In the genomic region with DNA sequence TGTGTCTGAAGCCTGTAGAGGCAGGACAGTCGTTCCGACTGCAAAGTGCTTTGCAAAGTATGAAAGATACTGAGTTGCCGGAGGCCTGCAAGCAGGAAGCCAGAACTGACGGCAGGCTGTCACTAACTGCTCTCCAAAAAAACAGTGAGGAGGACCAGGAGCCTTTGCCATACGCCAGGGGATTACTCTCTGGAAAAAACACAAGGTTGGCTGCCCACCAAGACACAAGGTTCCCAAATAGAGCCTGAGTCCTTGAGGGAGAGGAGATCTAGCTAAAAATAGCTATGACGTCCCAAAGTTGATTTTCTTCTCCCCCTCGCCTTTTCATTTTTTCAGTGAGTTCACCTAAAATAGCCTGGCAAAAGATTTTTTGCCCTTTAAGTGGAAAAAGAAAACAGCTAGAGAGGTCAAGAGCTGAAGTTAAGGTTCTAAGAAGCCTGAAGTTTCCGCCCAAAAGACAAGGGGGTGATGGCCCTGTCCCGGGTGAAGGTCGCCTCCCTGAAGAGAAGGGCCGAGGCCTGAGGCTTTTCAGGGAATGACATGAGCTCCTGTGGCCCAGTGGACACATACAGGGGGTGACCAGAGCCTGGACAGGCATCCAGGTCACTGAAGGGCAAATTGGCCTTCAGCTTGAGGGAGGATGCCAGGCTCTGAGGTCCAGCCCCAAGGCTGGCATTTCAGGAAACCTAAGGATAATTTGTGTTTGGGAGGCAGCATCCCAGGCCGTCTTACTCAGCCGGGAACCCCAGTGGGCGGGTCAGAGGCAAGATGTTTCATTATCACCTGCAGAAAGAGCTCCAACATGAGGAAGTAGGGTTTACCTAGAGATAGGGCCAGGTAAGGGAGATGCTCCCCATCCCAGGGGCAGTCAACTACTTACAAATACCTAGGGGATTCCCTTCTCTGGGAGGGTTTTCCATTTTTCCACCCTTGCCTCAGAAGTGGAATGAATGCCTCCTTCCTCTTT, we compare ENCODE assay signal across 21 cellular contexts. TPM values are rescaled to one million over a fixed set of nuclear protein-coding genes. Genes with fewer than 3 reads are reported as not detected.
DNase-seq lines count a peak whose midpoint lies in the region; ATAC-seq, FAIRE-seq and TF ChIP-seq lines count a peak whose summit lies in the region.
"Had no signal": no experiment of that assay in that cellular context is flagged by ENCODE, and none has a peak within 500 bp of the region (broad histone marks: within the 10 kb centered on the region; RNA-seq: fewer than 3 reads in every experiment).

No MANE protein-coding gene starts in this region.

- DNase-seq in HepG2 (ENCODE audit: low spot score) (no peak), left lobe of liver (ENCODE audit: low spot score) (no peak), sciatic nerve (ENCODE audit: low spot score) (no peak), aorta (peak; percentile 76 to 83), ACHN (no peak), A172 (ENCODE audit: low spot score) (no peak)
- DNase-seq: activated CD4-positive, alpha-beta T cell treated with anti-CD3 and anti-CD28 coated beads for 48 hours; activated naive CD4-positive, alpha-beta T cell treated with Interleukin-2 at 50 U/mL for 16 hours; CD4-positive, CD25-positive, alpha-beta regulatory T cell; DMS79; KBM-7; NCI-H1092; small intestine; SW 1271; upper lobe of right lung had no signal

- TF ChIP-seq RAD21 in liver (IDR thresholded peaks at IDR 0.05) (peak in 1 of 2 donors; percentile 35), HepG2 (CRISPR knock-in tag; IDR thresholded peaks at IDR 0.05) (no peak)

- H3K36me3 ChIP-seq in liver (ENCODE audit: control insufficient read depth in 4 of 4, insufficient read depth in 3 of 4, low read depth in 1 of 4, low read length in 3 of 4) (no peaks in the 10 kb centered on the region), HepG2 (replicated peaks in 1 of 2; ENCODE audit: control insufficient read depth in 1 of 2, insufficient read depth in 2 of 2, low read length in 2 of 2) (no peaks in the 10 kb centered on the region), aorta (ENCODE audit: control insufficient read depth in 1 of 2, insufficient read depth in 2 of 2, low read length in 1 of 2) (no peaks in the 10 kb centered on the region)
- H3K36me3 ChIP-seq: upper lobe of right lung had no signal

- H3K4me3 ChIP-seq in liver (ENCODE audit: low read depth in 1 of 3, low read length in 3 of 3) = no peak overlapping the region
- no peak overlapping the region for H3K4me3 ChIP-seq in HepG2 (replicated peaks in 1 of 3; ENCODE audit: insufficient read depth in 1 of 3, low read depth in 2 of 3, low read length in 3 of 3)
- H3K4me3 ChIP-seq in aorta (ENCODE audit: low read length in 2 of 2) = no peak overlapping the region
- H3K4me3 ChIP-seq: A549, upper lobe of right lung had no signal

- H4K20me1 ChIP-seq in HepG2 (ENCODE audit: insufficient read depth, low read length) = no peaks in the 10 kb centered on the region

- no peak overlapping the region for H2AFZ ChIP-seq in HepG2 (ENCODE audit: low read length)

- CTCF ChIA-PET in HepG2 (lab: Yijun Ruan, JAX; ENCODE audit: low intra/inter-chr PET ratio, low total read pairs) = no interaction called here

- no peak for TF ChIP-seq POLR2A in HepG2 (IDR thresholded peaks at IDR 0.05; ENCODE audit: insufficient read depth in 1 of 2, low read depth in 2 of 2, low read length in 2 of 2)

- H3K9ac ChIP-seq in liver (ENCODE audit: low read depth in 1 of 2, low read length in 2 of 2) (no peak overlapping the region), HepG2 (ENCODE audit: insufficient read depth, low read depth, low read length) (no peak overlapping the region)

- H3K27me3 ChIP-seq in liver (ENCODE audit: control insufficient read depth in 4 of 4, insufficient read depth in 4 of 4, low read length in 3 of 4) = no peaks in the 10 kb centered on the region
- H3K27me3 ChIP-seq in HepG2 (ENCODE audit: control insufficient read depth in 1 of 2, insufficient read depth in 2 of 2, low read length in 2 of 2) = peaks cover 0 to 12% of the 10 kb centered on the region in 2 experiments; a peak in 3 of 5 replicates
- no peaks in the 10 kb centered on the region for H3K27me3 ChIP-seq in aorta (ENCODE audit: control insufficient read depth in 1 of 2, insufficient read depth in 2 of 2, low read length in 1 of 2)
- H3K27me3 ChIP-seq: upper lobe of right lung had no signal

- in situ Hi-C loops in HepG2 (cut with HindIII; ENCODE audit: extremely low pct_ligation_motif_present, low pct_unique_long_range_greater_than_20kb) (no loop called here), ACHN (cut with HindIII; ENCODE audit: low pct_ligation_motif_present, low pct_unique_long_range_greater_than_20kb, low sequenced_read_pairs) (no loop called here)

- FAIRE-seq in HepG2 (lab: Jason Lieb, UNC) = no peak
- FAIRE-seq: A549, islet of Langerhans, RCC 7860, small intestine had no signal

- TF ChIP-seq EP300 in HepG2 (IDR thresholded peaks at IDR 0.05; ENCODE audit: low read depth in 2 of 2, low read length in 2 of 2) = no peak
- TF ChIP-seq EP300 in HepG2 (CRISPR knock-in tag; IDR thresholded peaks at IDR 0.05; ENCODE audit: borderline replicate concordance) = no peak

- no peak overlapping the region for H3K27ac ChIP-seq in liver (ENCODE audit: low read depth in 1 of 2, low read length in 2 of 2)
- H3K27ac ChIP-seq in HepG2 (ENCODE audit: extremely low read length, insufficient read depth, low read length) = no peak overlapping the region
- peak overlapping the region; percentile 83 to 97 for H3K27ac ChIP-seq in aorta (ENCODE audit: low read depth in 1 of 2, low read length in 2 of 2)
- H3K27ac ChIP-seq: A549, upper lobe of right lung had no signal

- ATAC-seq in HepG2 (no peak), left lobe of liver (peak; percentile 41), sciatic nerve (peak; percentile 61), aorta (ENCODE audit: low FRiP score) (peak; percentile 85), HG03521 (IDR thresholded peaks at IDR 0.05; ENCODE audit: unreplicated experiment) (no peak)
- ATAC-seq: A549, esophagus mucosa, upper lobe of right lung had no signal

- H3K9me3 ChIP-seq in liver (ENCODE audit: control insufficient read depth in 4 of 4, low read length in 3 of 4) (no peaks in the 10 kb centered on the region), HepG2 (ENCODE audit: low read length) (no peaks in the 10 kb centered on the region), aorta (ENCODE audit: control insufficient read depth, low read length) (no peaks in the 10 kb centered on the region)
- H3K9me3 ChIP-seq: A549, upper lobe of right lung had no signal

- POLR2A ChIA-PET in HepG2 (lab: Yijun Ruan, JAX) = no interaction called here

- TF ChIP-seq CTCF in liver (IDR thresholded peaks at IDR 0.05; ENCODE audit: low read depth, low read length, missing input control) = no peak
- TF ChIP-seq CTCF in HepG2 (CRISPR knock-in tag; IDR thresholded peaks at IDR 0.05) = no peak

- no TSS peak for BruUV-seq in HepG2 (replicated peaks; lab: Mats Ljungman, UMichigan)

- H3K4me1 ChIP-seq in liver (ENCODE audit: control insufficient read depth in 4 of 4, insufficient read depth in 4 of 4, low read length in 3 of 4) = no peaks in the 10 kb centered on the region
- no peaks in the 10 kb centered on the region for H3K4me1 ChIP-seq in HepG2 (ENCODE audit: insufficient read depth, low read length)
- peaks cover 0 to 6% of the 10 kb centered on the region in 2 donors for H3K4me1 ChIP-seq in aorta (ENCODE audit: control insufficient read depth in 1 of 2, insufficient read depth in 2 of 2, low read length in 2 of 2)
- H3K4me1 ChIP-seq: A549, upper lobe of right lung had no signal

- WGBS in liver = 79% methylated on average over 14 of the region's 14 CpGs
- WGBS in HepG2 (ENCODE audit: low lambda C conversion rate) = 25% methylated on average over 14 of the region's 14 CpGs
- 15% methylated on average over 14 of the region's 14 CpGs for WGBS in aorta, 2 donors

- intact Hi-C loops in HepG2 (cut with micrococcal nuclease; ENCODE audit: unreplicated experiment) (no loop called here), sciatic nerve (cut with DNase I) (no loop called here), aorta (cut with DNase I) (loop anchor here in 1 of 2 donors (2.0 to 5.0 kb wide), 2 partner anchors 42 to 85 kb away; no protein-coding TSS in a partner anchor)

- no peaks in the 10 kb centered on the region for H3K79me2 ChIP-seq in HepG2 (ENCODE audit: insufficient read depth, low read length)

- no peak overlapping the region for H3K4me2 ChIP-seq in HepG2 (ENCODE audit: low read depth, low read length)
- H3K4me2 ChIP-seq: A549 had no signal

TF ChIP-seq in liver, 16 proteins besides CTCF, POLR2A, EP300 and RAD21 (continues in another document):
- TF ChIP-seq FOXA2 (IDR thresholded peaks at IDR 0.05) = no peak

RNA-seq across cellular contexts. Expression of gene DGKG, which starts 44.9 kb away (rescaled TPM):
- total RNA-seq in liver (1 to 10 TPM; 2.1 to 7.8 TPM), HepG2 (2016; rRNA removed; fragmentation: Illumina TruSeq; extraction: Trizol) (6.2 and 10.2 TPM in 2 replicates), left lobe of liver (1.4 TPM), sciatic nerve (2.1 TPM), aorta (10 to 100 TPM; 12.8 to 37.1 TPM)
- polyA plus RNA-seq in liver (1 to 10 TPM in 1 of 2 donors, under 1 TPM in 1; 0.84 to 1.2 TPM), HepG2 (2011; rRNA removed) (3.1 and 3.8 TPM in 2 replicates), aorta (1 to 10 TPM in 1 of 2 donors, under 1 TPM in 1; 0.95 to 1.9 TPM)
- 7.1 TPM in 2 replicates for total RNA-seq in HepG2 (2016; cell fraction: cytosol; rRNA removed; fragmentation: Illumina TruSeq; extraction: Trizol; ENCODE audit: low read depth)
- total RNA-seq in HepG2 (2016; cell fraction: insoluble cytoplasmic fraction; rRNA removed; fragmentation: Illumina TruSeq; extraction: Trizol) = 6.5 and 10.7 TPM in 2 replicates
- total RNA-seq in HepG2 (2016; cell fraction: membrane; rRNA removed; fragmentation: Illumina TruSeq; extraction: Trizol) = 7.4 and 9.0 TPM in 2 replicates
- total RNA-seq in HepG2 (2016; cell fraction: nucleus; rRNA removed; fragmentation: Illumina TruSeq; extraction: Trizol) = 6.0 and 6.2 TPM in 2 replicates
- 3.0 and 3.5 TPM in 2 replicates for polyA plus RNA-seq in HepG2 (2011; cell fraction: cytosol; rRNA removed)
- polyA plus RNA-seq in HepG2 (2011; cell fraction: nucleus; rRNA removed) = 2.5 and 3.9 TPM in 2 replicates
- polyA plus RNA-seq in HepG2 (2012) = 3.7 and 6.9 TPM in 2 replicates
- polyA plus RNA-seq in HepG2 (2016; cell fraction: cytosol; fragmentation: Illumina TruSeq; extraction: Trizol; ENCODE audit: low read depth) = 2.6 and 3.2 TPM in 2 replicates
- 7.5 and 8.9 TPM in 2 replicates for polyA plus RNA-seq in HepG2 (2016; cell fraction: insoluble cytoplasmic fraction; fragmentation: Illumina TruSeq; extraction: Trizol; ENCODE audit: low read depth)
- polyA plus RNA-seq in HepG2 (2016; cell fraction: membrane; fragmentation: Illumina TruSeq; extraction: Trizol; ENCODE audit: low read depth) = 4.2 and 5.5 TPM in 2 replicates
- 2.1 and 4.9 TPM in 2 replicates for polyA plus RNA-seq in HepG2 (2016; cell fraction: nucleus; fragmentation: Illumina TruSeq; extraction: Trizol; ENCODE audit: insufficient read depth, low read depth)
- 6.4 TPM in 1 of 2 replicates, not detected in the other for polyA minus RNA-seq in HepG2 (2011; rRNA and poly(A)+ RNA removed; ENCODE audit: low replicate concordance)
- polyA minus RNA-seq in HepG2 (2011; cell fraction: cytosol; rRNA and poly(A)+ RNA removed) = 3.3 and 4.8 TPM in 2 replicates
- 9.3 and 13.4 TPM in 2 replicates for polyA minus RNA-seq in HepG2 (2011; cell fraction: nucleus; rRNA and poly(A)+ RNA removed)
- 10.1 and 12.0 TPM in 2 replicates for total RNA-seq in A172 (2014; rRNA removed; shearing (Covaris generic))
- polyA plus RNA-seq: CD4-positive, CD25-positive, alpha-beta regulatory T cell had no signal

Comparison
In these comparisons a context has a peak if more than half of its experiments do, and no peak if none do; other contexts are left out.
1. H3K27ac ChIP-seq: peak in aorta (2 of 2); none in liver (0 of 2) and HepG2 (single experiment).
2. ATAC-seq: peak in left lobe of liver (single experiment), sciatic nerve (single experiment) and aorta (single experiment); none in HepG2 (single experiment) and HG03521 (single experiment).
3. DNase-seq: peak in aorta (2 of 2); none in HepG2 (single experiment), left lobe of liver (single experiment), sciatic nerve (single experiment), ACHN (single experiment) and A172 (single experiment).